8 cellular contexts compared by ENCODE assay signal in the genomic region with DNA sequence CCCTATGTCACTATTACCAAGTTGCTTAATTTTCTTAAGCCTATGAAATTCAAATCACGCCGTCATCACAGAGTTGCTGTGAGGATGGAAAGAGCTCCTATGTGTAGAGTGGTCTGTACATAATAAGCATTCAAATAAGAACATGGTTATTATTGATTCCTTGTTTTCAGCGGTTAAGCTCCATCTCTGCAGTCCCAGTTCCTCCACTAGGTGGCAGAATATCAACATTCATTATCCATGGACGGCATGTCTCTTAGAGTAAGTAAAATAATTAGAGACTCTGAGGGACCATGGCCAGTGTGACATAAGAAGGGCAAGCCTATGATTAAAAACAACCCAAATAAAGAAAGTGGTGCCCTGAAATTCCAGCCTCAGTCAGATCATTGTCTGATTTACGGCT.
DNase-seq lines count a peak whose midpoint lies in the region; ATAC-seq and TF ChIP-seq lines count a peak whose summit lies in the region.

No MANE protein-coding gene starts in this region.

- intact Hi-C loops in ascending aorta (cut with DNase I) = loop anchor here (1.0 to 5.0 kb wide), 4 partner anchors 132 to 448 kb away; a partner anchor contains a TSS

- DNase-seq in EH (ENCODE audit: low read depth) = peak; percentile 46
- peak; percentile 53 to 72 for DNase-seq in NCI-H524 (lab: John Stamatoyannopoulos, UW)
- DNase-seq in ascending aorta (ENCODE audit: low spot score in 2 of 2) = peak in 1 of 2 donors; percentile 68
- peak; percentile 29 for DNase-seq in iPS DF 6.9 (ENCODE audit: low read depth, low spot score)
- peak; percentile 1 for DNase-seq in stimulated activated CD4-positive, alpha-beta T cell treated with anti-CD3 and anti-CD28 coated beads, Interleukin-1b, Interleukin-23, amount 100 ng/mL, for 48 hours
- DNase-seq in effector CD8-positive, alpha-beta T cell (lab: John Stamatoyannopoulos, UW) = no peak

- ATAC-seq in HG02885 (IDR thresholded peaks at IDR 0.05; ENCODE audit: poor library complexity, unreplicated experiment) (peak; percentile 59), GM21528 (IDR thresholded peaks at IDR 0.05; ENCODE audit: low FRiP score, unreplicated experiment) (no peak)

- H3K36me3 ChIP-seq in ascending aorta (no peaks in the 10 kb centered on the region), iPS DF 6.9 (ENCODE audit: control insufficient read depth, insufficient read depth, low read length) (no peaks in the 10 kb centered on the region)

- no peaks in the 10 kb centered on the region for H3K9me3 ChIP-seq in ascending aorta
- H3K9me3 ChIP-seq in iPS DF 6.9 (ENCODE audit: control insufficient read depth, insufficient read depth, low read length) = no peaks in the 10 kb centered on the region

- WGBS in iPS DF 6.9 (ENCODE audit: insufficient coverage, insufficient read length) = no CpG with 5 or more reads among the region's 5 CpGs

- H3K27me3 ChIP-seq in ascending aorta = no peaks in the 10 kb centered on the region
- H3K27me3 ChIP-seq in iPS DF 6.9 (ENCODE audit: control insufficient read depth, insufficient read depth, low read length) = no peaks in the 10 kb centered on the region

- H3K27ac ChIP-seq in ascending aorta (no peak overlapping the region), iPS DF 6.9 (ENCODE audit: low read length) (no peak overlapping the region)

- TF ChIP-seq CTCF in ascending aorta (IDR thresholded peaks at IDR 0.05) = peak; percentile 57 to 75 (median 70)

- H3K4me1 ChIP-seq in ascending aorta (no peaks in the 10 kb centered on the region), iPS DF 6.9 (ENCODE audit: control insufficient read depth, insufficient read depth, low read length) (no peaks in the 10 kb centered on the region)

- H3K4me3 ChIP-seq in ascending aorta (no peak overlapping the region), iPS DF 6.9 (ENCODE audit: low read length) (no peak overlapping the region)
